ENCODE assay signal across 17 cellular contexts in the genomic region with DNA sequence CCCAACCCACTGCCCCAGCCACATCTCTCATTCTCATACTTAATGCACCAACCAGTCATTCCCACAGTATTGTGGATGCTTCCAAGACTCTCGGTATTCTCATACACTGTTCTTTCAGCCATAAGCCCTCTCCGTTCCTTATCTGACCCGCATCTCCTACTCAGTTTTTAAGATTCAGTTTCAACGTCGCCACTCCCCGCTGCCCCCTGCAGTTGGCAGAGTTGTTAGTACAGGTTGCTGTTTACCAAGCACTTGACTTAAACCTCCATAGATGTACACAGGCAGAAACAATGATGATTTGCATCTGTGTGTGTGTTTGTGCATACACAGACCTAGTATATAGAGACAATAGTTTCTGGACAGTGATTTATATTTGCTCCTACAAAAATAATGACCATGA. TPM values are rescaled to one million over a fixed set of nuclear protein-coding genes. Genes with fewer than 3 reads are reported as not detected.
DNase-seq lines count a peak whose midpoint lies in the region; TF ChIP-seq lines count a peak whose summit lies in the region.
"Had no signal": no experiment of that assay in that cellular context is flagged by ENCODE, and none has a peak within 500 bp of the region (broad histone marks: within the 10 kb centered on the region; RNA-seq: fewer than 3 reads in every experiment).

No MANE protein-coding gene starts in this region.

- H3K27ac ChIP-seq in VCaP, result no peak overlapping the region
- H3K27ac ChIP-seq: adrenal gland, HL-60, SK-N-MC, uterus had no signal

- peak; percentile 11 for DNase-seq in stimulated activated CD4-positive, alpha-beta T cell treated with anti-CD3 and anti-CD28 coated beads, Interleukin-15, amount 100 ng/mL, for 24 hours
- no peak for DNase-seq in stimulated activated CD4-positive, alpha-beta T cell treated with anti-CD3 and anti-CD28 coated beads, Interleukin-4, amount 100 ng/mL, for 24 hours
- DNase-seq in NCI-H1417 (lab: John Stamatoyannopoulos, UW), result peak; percentile 24 to 86 (median 65)
- DNase-seq in NCI-H1092 treated with DMSO at 0.1 percent for 48 hours (lab: John Stamatoyannopoulos, UW), result no peak
- DNase-seq in GOT3 (lab: John Stamatoyannopoulos, UW), result no peak
- no peak for DNase-seq in NCI-H446 (lab: John Stamatoyannopoulos, UW)
- no peak for DNase-seq in mesenteric fat pad (ENCODE audit: low spot score)
- DNase-seq: adrenal gland; left colon; stimulated activated CD4-positive, alpha-beta T cell treated with anti-CD3 and anti-CD28 coated beads, Interleukin-4, amount 100 ng/mL, for 1 hour; uterus had no signal

- TF ChIP-seq CTCF in VCaP (conservative IDR thresholded peaks at IDR 0.05), result 0 out of 2 replicates have a peak, but pooled peaks have one; percentile 15

RNA-seq across cellular contexts. Expression of a gene that starts 40.2 kb away (rescaled TPM):
- total RNA-seq in mesenteric fat pad, result not detected
- total RNA-seq: endothelial cell of umbilical vein, left colon, LHCN-M2, renal cortical epithelial cell had no signal

Comparison
In these comparisons a context has a peak if more than half of its experiments do, and no peak if none do; other contexts are left out.
1. DNase-seq: peak in stimulated activated CD4-positive, alpha-beta T cell treated with anti-CD3 and anti-CD28 coated beads, Interleukin-15, amount 100 ng/mL, for 24 hours (single experiment) and NCI-H1417 (3 of 3); none in stimulated activated CD4-positive, alpha-beta T cell treated with anti-CD3 and anti-CD28 coated beads, Interleukin-4, amount 100 ng/mL, for 24 hours (single experiment), NCI-H1092 treated with DMSO at 0.1 percent for 48 hours (single experiment), GOT3 (single experiment), NCI-H446 (0 of 2) and mesenteric fat pad (single experiment).